In genomic region chr3:184154909-184155643, GRCh38 we compare ENCODE assay signal across 8 cellular contexts. TPM values are rescaled to one million over a fixed set of nuclear protein-coding genes. Genes with fewer than 3 reads are reported as not detected.
DNase-seq lines count a peak whose midpoint lies in the region; ATAC-seq, FAIRE-seq and TF ChIP-seq lines count a peak whose summit lies in the region.

Gene DVL3 (plus strand): TSS chr3:184155377. CDS start chr3:184155636, 259 bp downstream.

- intact Hi-C loops in activated B cell treated with CpG ODN at 0.5 μM for 24 hours (cut with micrococcal nuclease): loop anchor here (1.0 kb wide), 4 partner anchors 19 to 138 kb away; partner anchors contain the start of genes ABCC5, AP2M1 and EIF2B5
- intact Hi-C loops in dendritic cell treated with granulocyte-macrophage colony-stimulating factor and Interleukin-4, amounts not matched to agents 40 ng/mL and 50 ng/mL, for 4 days (cut with micrococcal nuclease): loop anchor here (1.0 kb wide), 1 partner anchor 20 kb away; the partner anchor contains the start of gene EIF2B5
- intact Hi-C loops in left colon (cut with DNase I, micrococcal nuclease): no loop called here

- DNase-seq in A549 (ENCODE audit: low read depth in 1 of 2, low spot score in 1 of 2): peak; percentile 45 to 63
- peak; percentile 33 to 65 for DNase-seq in NCI-H1930 (lab: John Stamatoyannopoulos, UW)
- DNase-seq in activated B cell treated with CpG ODN at 0.5 μM for 24 hours: peak; percentile 70
- peak; percentile 72 to 75 for DNase-seq in left colon
- DNase-seq in stimulated activated CD4-positive, alpha-beta T cell treated with anti-CD3 and anti-CD28 coated beads, Interleukin-4, amount 100 ng/mL, for 1 hour: peak; percentile 45

- ATAC-seq in A549: peak; percentile 78 to 93
- peak; percentile 72 for ATAC-seq in HG02840 (IDR thresholded peaks at IDR 0.05; ENCODE audit: low FRiP score, unreplicated experiment)
- peak; percentile 80 for ATAC-seq in activated B cell treated with CpG ODN at 0.5 μM for 24 hours (ENCODE audit: low read depth)
- peak; percentile 90 for ATAC-seq in left colon

- H3K4me2 ChIP-seq in A549: peak within 1 kb of the TSS; percentile 97

- H3K4me1 Mint-ChIP-seq in activated B cell treated with CpG ODN at 0.5 μM for 24 hours: peaks cover 25% of the 10 kb centered on the region
- H3K4me1 Mint-ChIP-seq in dendritic cell treated with granulocyte-macrophage colony-stimulating factor and Interleukin-4, amounts not matched to agents 40 ng/mL and 50 ng/mL, for 4 days (ENCODE audit: low read depth): peaks cover 40% of the 10 kb centered on the region

- no peak for FAIRE-seq in A549 (lab: Jason Lieb, UNC)

- peak within 1 kb of the TSS; percentile 77 for H3K27ac Mint-ChIP-seq in activated B cell treated with CpG ODN at 0.5 μM for 24 hours
- peak within 1 kb of the TSS; percentile 87 for H3K27ac Mint-ChIP-seq in dendritic cell treated with granulocyte-macrophage colony-stimulating factor and Interleukin-4, amounts not matched to agents 40 ng/mL and 50 ng/mL, for 4 days

- CTCF ChIA-PET in A549 (lab: Yijun Ruan, JAX): interaction anchor here (0.9 to 1.9 kb wide), 4 partner anchors 10 to 260 kb away, joined by 3 to 5 read pairs (median 3); no protein-coding TSS in a partner anchor
- CTCF ChIA-PET in activated B cell treated with CpG ODN at 0.5 μM for 24 hours (lab: Charles Lee): interaction anchor here (0.9 kb wide), 1 partner anchor 9 kb away, joined by 4 read pairs; no protein-coding TSS in a partner anchor

- H3K27ac ChIP-seq in A549: peak within 1 kb of the TSS; percentile 93 to 99

- TF ChIP-seq CTCF in A549 (IDR thresholded peaks at IDR 0.05) (no peak), activated B cell treated with CpG ODN at 0.5 μM for 24 hours (IDR thresholded peaks at IDR 0.05) (no peak)

- TF ChIP-seq POLR2A in A549 (IDR thresholded peaks at IDR 0.05; ENCODE audit: low read length) (peak; percentile 55), GM15510 (IDR thresholded peaks at IDR 0.05; ENCODE audit: borderline replicate concordance, extremely low read depth, insufficient read length) (peak; percentile 48)

- WGBS in A549 (ENCODE audit: missing lambda C conversion rate): 4% methylated on average over 5 of the region's 84 CpGs

- H3K36me3 Mint-ChIP-seq in activated B cell treated with CpG ODN at 0.5 μM for 24 hours (ENCODE audit: low read depth): peaks cover 5% of the 10 kb centered on the region
- peaks cover 10% of the 10 kb centered on the region for H3K36me3 Mint-ChIP-seq in dendritic cell treated with granulocyte-macrophage colony-stimulating factor and Interleukin-4, amounts not matched to agents 40 ng/mL and 50 ng/mL, for 4 days (ENCODE audit: low read depth)

- TF ChIP-seq EP300 in A549 (IDR thresholded peaks at IDR 0.05): no peak

- no peak for TF ChIP-seq RAD21 in A549 (conservative IDR thresholded peaks at IDR 0.05 in 1 of 2, IDR thresholded peaks at IDR 0.05 in 1 of 2)

- peaks cover 8% of the 10 kb centered on the region; the same call in 2 of the 3 replicates for H3K4me1 ChIP-seq in A549

- peak within 1 kb of the TSS; percentile 86 for H3K4me3 ChIP-seq in A549

- no peaks in the 10 kb centered on the region for H3K27me3 Mint-ChIP-seq in activated B cell treated with CpG ODN at 0.5 μM for 24 hours
- H3K27me3 Mint-ChIP-seq in dendritic cell treated with granulocyte-macrophage colony-stimulating factor and Interleukin-4, amounts not matched to agents 40 ng/mL and 50 ng/mL, for 4 days: no peaks in the 10 kb centered on the region

- H3K9me3 Mint-ChIP-seq in activated B cell treated with CpG ODN at 0.5 μM for 24 hours: no peaks in the 10 kb centered on the region
- no peaks in the 10 kb centered on the region for H3K9me3 Mint-ChIP-seq in dendritic cell treated with granulocyte-macrophage colony-stimulating factor and Interleukin-4, amounts not matched to agents 40 ng/mL and 50 ng/mL, for 4 days

- POLR2A ChIA-PET in A549 (lab: Yijun Ruan, JAX) (interaction anchor here (0.7 kb wide), 2 partner anchors 31 to 132 kb away, joined by 3 read pairs; partner anchors contain the start of gene ABCF3), activated B cell treated with CpG ODN at 0.5 μM for 24 hours (lab: Charles Lee) (interaction anchor here (0.7 to 2.1 kb wide), 4 partner anchors 20 to 207 kb away, joined by 4 to 10 read pairs (median 5); partner anchors contain the start of genes ABCF3 and EIF2B5)

- peak within 1 kb of the TSS; percentile 91 for H3K4me3 Mint-ChIP-seq in activated B cell treated with CpG ODN at 0.5 μM for 24 hours
- peak within 1 kb of the TSS; percentile 96 for H3K4me3 Mint-ChIP-seq in dendritic cell treated with granulocyte-macrophage colony-stimulating factor and Interleukin-4, amounts not matched to agents 40 ng/mL and 50 ng/mL, for 4 days

- H3K9me3 ChIP-seq in A549: no peaks in the 10 kb centered on the region

TF ChIP-seq in A549, 52 proteins besides CTCF, POLR2A, EP300 and RAD21:
- TF ChIP-seq CEBPB (IDR thresholded peaks at IDR 0.05) (no peak), CHD2 (IDR thresholded peaks at IDR 0.05; ENCODE audit: low read length, partially characterized antibody) (no peak), E2F6 (IDR thresholded peaks at IDR 0.05; ENCODE audit: borderline replicate concordance, low read depth) (peak; percentile 71; the same call in 1 of the 2 replicates), HEYL (CRISPR knock-in tag; IDR thresholded peaks at IDR 0.05) (no peak), RNF2 (IDR thresholded peaks at IDR 0.05; ENCODE audit: borderline replicate concordance, low read depth) (no peak), PHF8 (IDR thresholded peaks at IDR 0.05; ENCODE audit: borderline replicate concordance, low read depth) (0 out of 2 replicates have a peak, but pooled peaks have one; percentile 31), BCL3 (IDR thresholded peaks at IDR 0.05) (peak; percentile 81), JUN (IDR thresholded peaks at IDR 0.05) (peak in 1 of 2 experiments; percentile 67; a peak in 2 of 5 replicates)

RNA-seq across cellular contexts. Expression of gene DVL3, which starts in this region (rescaled TPM):
- polyA plus RNA-seq in A549 (2011; rRNA removed) (14.1 and 17.7 TPM in 2 replicates), A549 (2017; fragmentation: RNase III; extraction: RNeasy Plus Mini Kit Qiagen cat#74134 plus additional on column Dnase treatment) (23.6 to 24.4 TPM (median 23.9 TPM) in 3 replicates)
- polyA plus RNA-seq in A549 (2012; cell fraction: cytosol; rRNA removed): 17.9 and 23.2 TPM in 2 replicates
- 75.3 and 93.6 TPM in 2 replicates for polyA plus RNA-seq in A549 (2012; cell fraction: nucleus; rRNA removed)
- polyA minus RNA-seq in A549 (2011; rRNA and poly(A)+ RNA removed): 22.2 and 29.2 TPM in 2 replicates
- total RNA-seq in activated B cell treated with CpG ODN at 0.5 μM for 24 hours (52.1 and 54.2 TPM in 2 replicates), left colon (10 to 100 TPM; 63.2 to 66.3 TPM)

Comparison
In these comparisons a context has a peak if more than half of its experiments do, and no peak if none do; other contexts are left out.
1. Peak in every context shown above with its lines: DNase-seq, ATAC-seq, H3K4me3 ChIP-seq and H3K27ac ChIP-seq.
2. intact Hi-C loops: an anchor here in activated B cell treated with CpG ODN at 0.5 μM for 24 hours (1.0 kb wide) and dendritic cell treated with granulocyte-macrophage colony-stimulating factor and Interleukin-4, amounts not matched to agents 40 ng/mL and 50 ng/mL, for 4 days (1.0 kb wide); none called in left colon.